20 cellular contexts compared by ENCODE assay signal in the genomic region with DNA sequence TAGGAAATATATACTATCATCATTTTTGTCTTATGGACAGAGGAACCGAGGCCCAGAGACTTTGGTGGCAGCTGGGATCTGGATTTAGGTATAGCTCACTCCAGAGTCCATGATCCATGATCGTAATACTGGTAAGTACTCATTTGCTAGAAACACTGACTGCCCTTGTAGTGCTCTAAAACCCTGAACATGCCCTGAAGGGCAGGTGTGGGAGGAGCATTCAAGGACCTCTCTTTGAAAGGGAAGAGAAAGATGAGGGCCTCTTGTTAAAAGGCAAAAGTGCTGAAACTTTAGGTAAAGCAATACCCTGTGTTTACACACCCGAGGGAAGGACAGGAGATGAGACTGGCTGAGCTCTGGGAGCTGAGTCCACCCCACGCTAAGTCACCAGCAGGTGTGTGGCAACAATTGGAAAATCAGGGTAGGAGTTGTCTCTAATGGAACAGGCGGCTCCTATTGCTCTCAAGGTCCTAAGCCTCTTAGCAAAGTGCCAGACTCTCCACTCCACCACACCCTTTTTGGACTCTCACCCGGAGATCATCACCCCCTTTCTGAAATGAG. TPM values are rescaled to one million over a fixed set of nuclear protein-coding genes. Genes with fewer than 3 reads are reported as not detected.
DNase-seq lines count a peak whose midpoint lies in the region; FAIRE-seq and TF ChIP-seq lines count a peak whose summit lies in the region.
"Had no signal": no experiment of that assay in that cellular context is flagged by ENCODE, and none has a peak within 500 bp of the region (broad histone marks: within the 10 kb centered on the region; RNA-seq: fewer than 3 reads in every experiment).

No MANE protein-coding gene starts in this region.

- no peak for FAIRE-seq in GM12892 (lab: Jason Lieb, UNC)
- FAIRE-seq: D721Med had no signal

- H3K79me2 ChIP-seq in trophoblast cell (ENCODE audit: control insufficient read depth, insufficient read depth, low read length, poor library complexity), result no peaks in the 10 kb centered on the region

- no peak overlapping the region for H2BK12ac ChIP-seq in trophoblast cell (ENCODE audit: low read length)

- H3K79me1 ChIP-seq in trophoblast cell (ENCODE audit: low read length), result no peaks in the 10 kb centered on the region

- no peak overlapping the region for H3K4ac ChIP-seq in trophoblast cell (ENCODE audit: low read depth, low read length)

- H3K36me3 ChIP-seq in trophoblast cell (ENCODE audit: control insufficient read depth in 1 of 2, insufficient read depth in 2 of 2, low read length in 2 of 2), result no peaks in the 10 kb centered on the region

- no peak overlapping the region for H2AFZ ChIP-seq in trophoblast cell (ENCODE audit: insufficient read depth, low read length, poor library complexity)

- H3K23ac ChIP-seq in trophoblast cell (ENCODE audit: low read length), result no peak overlapping the region

- DNase-seq in NCI-H2196 (lab: John Stamatoyannopoulos, UW; ENCODE audit: unreplicated experiment), result peak; percentile 13
- no peak for DNase-seq in NCI-H2196 treated with DMSO at 0.1 percent for 48 hours (lab: John Stamatoyannopoulos, UW; ENCODE audit: unreplicated experiment)
- DNase-seq in NCI-H2029 (lab: John Stamatoyannopoulos, UW), result peak; percentile 78
- peak; percentile 85 for DNase-seq in NCI-H510A (lab: John Stamatoyannopoulos, UW)
- DNase-seq in trophoblast cell, result no peak
- no peak for DNase-seq in GM12892 (ENCODE audit: insufficient read length)
- DNase-seq in NCI-H1092 treated with DMSO at 0.1 percent for 48 hours (lab: John Stamatoyannopoulos, UW), result no peak
- no peak for DNase-seq in Ammon's horn (ENCODE audit: low spot score)
- DNase-seq: 8988T; CD4-positive, alpha-beta memory T cell; GOT3; NCI-H1048; NCI-H2081; NK-92 treated with Interleukin-12 subunit alpha and Interleukin-12 subunit beta, amount 100 ng/mL, for 24 hours; SHP77; SK-N-SH; T-cell; T-helper 9 cell had no signal

- no peak overlapping the region for H3K14ac ChIP-seq in trophoblast cell (ENCODE audit: low read length)

- H3K4me3 ChIP-seq in trophoblast cell (ENCODE audit: low read depth, low read length), result peak overlapping the region; percentile 6

- no peaks in the 10 kb centered on the region for H3K9me3 ChIP-seq in trophoblast cell (ENCODE audit: insufficient read depth, low read depth, low read length)
- H3K9me3 ChIP-seq: SK-N-SH had no signal

- no peak overlapping the region for H2BK120ac ChIP-seq in trophoblast cell (ENCODE audit: insufficient read depth, low read length, poor library complexity)

- no peaks in the 10 kb centered on the region for H3K4me1 ChIP-seq in trophoblast cell (ENCODE audit: control insufficient read depth in 1 of 2, insufficient read depth in 2 of 2, low read length in 2 of 2)

- H4K8ac ChIP-seq in trophoblast cell (ENCODE audit: low read depth, low read length), result no peak overlapping the region

- no peak overlapping the region for H2AK5ac ChIP-seq in trophoblast cell (ENCODE audit: low read length)

- no peak overlapping the region for H2BK5ac ChIP-seq in trophoblast cell (ENCODE audit: low read depth, low read length, poor library complexity)

- H3K18ac ChIP-seq in trophoblast cell (ENCODE audit: low read length), result no peak overlapping the region

- H3K27me3 ChIP-seq in trophoblast cell (ENCODE audit: insufficient read depth, low read length), result no peaks in the 10 kb centered on the region

- H3K4me2 ChIP-seq in trophoblast cell (ENCODE audit: low read length), result no peak overlapping the region
- H3K4me2 ChIP-seq: SK-N-SH had no signal

- no peak overlapping the region for H3K27ac ChIP-seq in trophoblast cell (ENCODE audit: low read depth, low read length)

- H4K12ac ChIP-seq in trophoblast cell (ENCODE audit: low read depth, low read length), result no peak overlapping the region

- no peak overlapping the region for H4K91ac ChIP-seq in trophoblast cell (ENCODE audit: low read depth, low read length)

- H3K9ac ChIP-seq in trophoblast cell (ENCODE audit: low read length), result no peak overlapping the region
- H3K9ac ChIP-seq: SK-N-SH had no signal

- TF ChIP-seq POLR2A in GM12892 (IDR thresholded peaks at IDR 0.05; ENCODE audit: low read depth, low read length), result no peak

- WGBS in trophoblast cell (ENCODE audit: extremely low coverage, insufficient coverage, insufficient read length), result no CpG with 5 or more reads among the region's 6 CpGs

RNA-seq across cellular contexts. Expression of gene TRPC7, which starts 34.9 kb away (rescaled TPM):
- 0.04 and 0.07 TPM in 2 replicates for polyA plus RNA-seq in trophoblast cell (2013)
- not detected for polyA plus RNA-seq in GM12892 (2012; ENCODE audit: missing spikeins)
- polyA plus RNA-seq: BJ; CD4-positive, alpha-beta memory T cell; SK-N-SH had no signal

Comparison
In these comparisons a context has a peak if more than half of its experiments do, and no peak if none do; other contexts are left out.
1. DNase-seq: peak in NCI-H2196 (single experiment), NCI-H2029 (single experiment) and NCI-H510A (single experiment); none in NCI-H2196 treated with DMSO at 0.1 percent for 48 hours (single experiment), trophoblast cell (0 of 2), GM12892 (single experiment), NCI-H1092 treated with DMSO at 0.1 percent for 48 hours (single experiment) and Ammon's horn (single experiment).